Comparison of ENCODE assay signal across 1 cellular context in genomic region chr4:3201718-3202702, GRCh38.
TF ChIP-seq lines count a peak whose summit lies in the region.

No MANE protein-coding gene starts in this region.

TF ChIP-seq in GM23338, 12 proteins besides CTCF, POLR2A, EP300 and RAD21 (continued from another document):
- TF ChIP-seq ZNF462 (CRISPR knock-in tag; IDR thresholded peaks at IDR 0.05) (no peak), ETS1 (IDR thresholded peaks at IDR 0.05) (no peak), STAT1 (IDR thresholded peaks at IDR 0.05; ENCODE audit: unreplicated experiment) (no peak), POLR2AphosphoS5 (IDR thresholded peaks at IDR 0.05; ENCODE audit: low read depth) (no peak), EZH2phosphoT487 (IDR thresholded peaks at IDR 0.05; ENCODE audit: unreplicated experiment) (no peak), EZH2 (IDR thresholded peaks at IDR 0.05; ENCODE audit: low read depth, unreplicated experiment) (no peak), REST (IDR thresholded peaks at IDR 0.05; ENCODE audit: unreplicated experiment) (no peak), JUNB (IDR thresholded peaks at IDR 0.05; ENCODE audit: unreplicated experiment) (no peak)
TF ChIP-seq in GM23338: peak in this region for 0.
